In genomic region chr19:6963937-6964336, GRCh38 we compare ENCODE assay signal across 9 cellular contexts. TPM values are rescaled to one million over a fixed set of nuclear protein-coding genes. Genes with fewer than 3 reads are reported as not detected.
DNase-seq lines count a peak whose midpoint lies in the region; ATAC-seq, FAIRE-seq and TF ChIP-seq lines count a peak whose summit lies in the region.
"Had no signal": no experiment of that assay in that cellular context is flagged by ENCODE, and none has a peak within 500 bp of the region (broad histone marks: within the 10 kb centered on the region; RNA-seq: fewer than 3 reads in every experiment).

No MANE protein-coding gene starts in this region.

- peak; percentile 54 for FAIRE-seq in HTR-8/SVneo (lab: Jason Lieb, UNC)
- FAIRE-seq in HepG2 (lab: Jason Lieb, UNC), result no peak
- no peak for FAIRE-seq in frontal cortex (lab: Jason Lieb, UNC)

- no peak overlapping the region for H2AFZ ChIP-seq in HepG2 (ENCODE audit: low read length)

- no peaks in the 10 kb centered on the region for H3K36me3 ChIP-seq in HepG2 (replicated peaks in 1 of 2; ENCODE audit: control insufficient read depth in 1 of 2, insufficient read depth in 2 of 2, low read length in 2 of 2)

- WGBS in HepG2 (ENCODE audit: low lambda C conversion rate), result 33% methylated on average over 3 of the region's 4 CpGs

- CTCF ChIA-PET in HepG2 (lab: Yijun Ruan, JAX; ENCODE audit: low intra/inter-chr PET ratio, low total read pairs), result no interaction called here

- peak; percentile 73 for TF ChIP-seq CTCF in 22Rv1 (IDR thresholded peaks at IDR 0.05)
- peak; percentile 38; the same call in 1 of the 2 replicates for TF ChIP-seq CTCF in HepG2 (CRISPR knock-in tag; IDR thresholded peaks at IDR 0.05)

- in situ Hi-C loops in HepG2 (cut with HindIII; ENCODE audit: extremely low pct_ligation_motif_present, low pct_unique_long_range_greater_than_20kb), result no loop called here

- no peak overlapping the region for H3K27ac ChIP-seq in 22Rv1
- no peak overlapping the region for H3K27ac ChIP-seq in HepG2 (ENCODE audit: extremely low read length, insufficient read depth, low read length)

- DNase-seq in HTR-8/SVneo (ENCODE audit: insufficient read length, low spot score), result no peak
- DNase-seq in activated CD8-positive, alpha-beta memory T cell treated with anti-CD3 and anti-CD28 coated beads, Interleukin-2, amount 50 U/mL, for 24 hours (ENCODE audit: extremely low read depth), result peak; percentile 17
- DNase-seq in HepG2 (ENCODE audit: low spot score), result no peak
- DNase-seq in DMS79 treated with DMSO at 0.1 percent for 48 hours (lab: John Stamatoyannopoulos, UW), result no peak
- no peak for DNase-seq in LoVo (ENCODE audit: low spot score)
- no peak for DNase-seq in frontal cortex (ENCODE audit: low spot score in 2 of 2)
- no peak for DNase-seq in HuH-7 (ENCODE audit: low spot score)

- BruUV-seq in HepG2 (replicated peaks; lab: Mats Ljungman, UMichigan), result no TSS peak

- H4K20me1 ChIP-seq in HepG2 (ENCODE audit: insufficient read depth, low read length), result no peaks in the 10 kb centered on the region

- intact Hi-C loops in HepG2 (cut with micrococcal nuclease; ENCODE audit: unreplicated experiment), result no loop called here

- no peak for TF ChIP-seq RAD21 in HepG2 (CRISPR knock-in tag; IDR thresholded peaks at IDR 0.05)

- H3K27me3 ChIP-seq in HepG2 (ENCODE audit: control insufficient read depth in 1 of 2, insufficient read depth in 2 of 2, low read length in 2 of 2), result 0 out of 5 replicates have a peak, but pooled peaks cover 0 to 5% of the 10 kb centered on the region in 2 experiments

- H3K4me3 ChIP-seq in HepG2 (replicated peaks in 1 of 3; ENCODE audit: insufficient read depth in 1 of 3, low read depth in 2 of 3, low read length in 3 of 3), result no peak overlapping the region

- TF ChIP-seq POLR2A in HepG2 (IDR thresholded peaks at IDR 0.05; ENCODE audit: insufficient read depth in 1 of 2, low read depth in 2 of 2, low read length in 2 of 2), result no peak

- H3K9ac ChIP-seq in HepG2 (ENCODE audit: insufficient read depth, low read depth, low read length), result no peak overlapping the region

- no peaks in the 10 kb centered on the region for H3K79me2 ChIP-seq in HepG2 (ENCODE audit: insufficient read depth, low read length)

- ATAC-seq in HepG2, result no peak

- no peak overlapping the region for H3K4me2 ChIP-seq in HepG2 (ENCODE audit: low read depth, low read length)

- no peaks in the 10 kb centered on the region for H3K4me1 ChIP-seq in HepG2 (ENCODE audit: insufficient read depth, low read length)

- POLR2A ChIA-PET in HepG2 (lab: Yijun Ruan, JAX), result no interaction called here

- no peaks in the 10 kb centered on the region for H3K9me3 ChIP-seq in HepG2 (ENCODE audit: low read length)

- TF ChIP-seq EP300 in HepG2 (IDR thresholded peaks at IDR 0.05; ENCODE audit: low read depth in 2 of 2, low read length in 2 of 2), result no peak
- TF ChIP-seq EP300 in HepG2 (CRISPR knock-in tag; IDR thresholded peaks at IDR 0.05; ENCODE audit: borderline replicate concordance), result no peak

TF ChIP-seq in HepG2, 621 proteins besides CTCF, POLR2A, EP300 and RAD21:
- TF ChIP-seq GPN1 (CRISPR knock-in tag; IDR thresholded peaks at IDR 0.05; ENCODE audit: borderline replicate concordance), result no peak
- no peak for TF ChIP-seq MYNN (CRISPR knock-in tag; IDR thresholded peaks at IDR 0.05; ENCODE audit: low read depth)
- no peak for TF ChIP-seq ZNF766 (CRISPR knock-in tag; IDR thresholded peaks at IDR 0.05; ENCODE audit: borderline replicate concordance)
- TF ChIP-seq ZNF17 (CRISPR knock-in tag; IDR thresholded peaks at IDR 0.05), result no peak
- TF ChIP-seq IKZF5 (CRISPR knock-in tag; IDR thresholded peaks at IDR 0.05), result no peak
- no peak for TF ChIP-seq HMG20B (CRISPR knock-in tag; conservative IDR thresholded peaks at IDR 0.05)
- TF ChIP-seq HNF4G (IDR thresholded peaks at IDR 0.05; ENCODE audit: borderline replicate concordance, low read depth, low read length), result no peak
- no peak for TF ChIP-seq HNF4G (CRISPR knock-in tag; IDR thresholded peaks at IDR 0.05; ENCODE audit: borderline replicate concordance, low read depth)
- no peak for TF ChIP-seq RXRB (CRISPR knock-in tag; IDR thresholded peaks at IDR 0.05; ENCODE audit: borderline replicate concordance)
- no peak for TF ChIP-seq MXD4 (CRISPR knock-in tag; IDR thresholded peaks at IDR 0.05)
- no peak for TF ChIP-seq PHB2 (IDR thresholded peaks at IDR 0.05; ENCODE audit: partially characterized antibody)
- TF ChIP-seq ZBTB37 (CRISPR knock-in tag; IDR thresholded peaks at IDR 0.05), result no peak
- no peak for TF ChIP-seq ZBTB10 (CRISPR knock-in tag; IDR thresholded peaks at IDR 0.05; ENCODE audit: borderline replicate concordance)
- TF ChIP-seq TEAD2 (CRISPR knock-in tag; IDR thresholded peaks at IDR 0.05), result no peak
- TF ChIP-seq SMAD1 (CRISPR knock-in tag; IDR thresholded peaks at IDR 0.05; ENCODE audit: borderline replicate concordance, low read depth), result no peak
- TF ChIP-seq TSC22D2 (CRISPR knock-in tag; IDR thresholded peaks at IDR 0.05; ENCODE audit: borderline replicate concordance), result no peak

RNA-seq across cellular contexts. Expression of gene MBD3L2B, which starts 57.3 kb away (rescaled TPM):
- total RNA-seq in HepG2 (2016; rRNA removed; fragmentation: Illumina TruSeq; extraction: Trizol) (not detected in 2 replicates), frontal cortex (not detected)
- total RNA-seq in HepG2 (2016; cell fraction: cytosol; rRNA removed; fragmentation: Illumina TruSeq; extraction: Trizol; ENCODE audit: low read depth), result not detected in 2 replicates
- not detected in 2 replicates for total RNA-seq in HepG2 (2016; cell fraction: insoluble cytoplasmic fraction; rRNA removed; fragmentation: Illumina TruSeq; extraction: Trizol)
- total RNA-seq in HepG2 (2016; cell fraction: membrane; rRNA removed; fragmentation: Illumina TruSeq; extraction: Trizol), result not detected in 2 replicates
- not detected in 2 replicates for total RNA-seq in HepG2 (2016; cell fraction: nucleus; rRNA removed; fragmentation: Illumina TruSeq; extraction: Trizol)
- not detected in 2 replicates for polyA plus RNA-seq in HepG2 (2011; rRNA removed)
- polyA plus RNA-seq in HepG2 (2011; cell fraction: cytosol; rRNA removed), result not detected in 2 replicates
- not detected in 2 replicates for polyA plus RNA-seq in HepG2 (2011; cell fraction: nucleus; rRNA removed)
- polyA plus RNA-seq in HepG2 (2012), result not detected in 2 replicates
- polyA plus RNA-seq in HepG2 (2016; cell fraction: cytosol; fragmentation: Illumina TruSeq; extraction: Trizol; ENCODE audit: low read depth), result not detected in 2 replicates
- polyA plus RNA-seq in HepG2 (2016; cell fraction: insoluble cytoplasmic fraction; fragmentation: Illumina TruSeq; extraction: Trizol; ENCODE audit: low read depth), result not detected in 2 replicates
- polyA plus RNA-seq in HepG2 (2016; cell fraction: membrane; fragmentation: Illumina TruSeq; extraction: Trizol; ENCODE audit: low read depth), result not detected in 2 replicates
- polyA plus RNA-seq in HepG2 (2016; cell fraction: nucleus; fragmentation: Illumina TruSeq; extraction: Trizol; ENCODE audit: insufficient read depth, low read depth), result not detected in 2 replicates
- polyA minus RNA-seq in HepG2 (2011; rRNA and poly(A)+ RNA removed; ENCODE audit: low replicate concordance), result not detected in 2 replicates
- polyA minus RNA-seq in HepG2 (2011; cell fraction: cytosol; rRNA and poly(A)+ RNA removed), result not detected in 2 replicates
- polyA minus RNA-seq in HepG2 (2011; cell fraction: nucleus; rRNA and poly(A)+ RNA removed), result not detected in 2 replicates
- total RNA-seq: subcutaneous adipose tissue had no signal
